In genomic region chr16:22934786-22935185, GRCh38 we compare ENCODE assay signal across 37 cellular contexts.
"Had no signal": no experiment of that assay in that cellular context is flagged by ENCODE, and none has a peak within 500 bp of the region (broad histone marks: within the 10 kb centered on the region; RNA-seq: fewer than 3 reads in every experiment).

No MANE protein-coding gene starts in this region.

- H3K4me2 ChIP-seq: PC-9 had no signal

- H3K4me1 ChIP-seq: colonic mucosa had no signal

- FAIRE-seq: RCC 7860 had no signal

- H3K4me3 ChIP-seq: cardiac muscle cell, colonic mucosa, PC-9 had no signal

- H3K9me3 ChIP-seq: colonic mucosa had no signal

- DNase-seq: activated CD4-positive, alpha-beta T cell treated with anti-CD3 and anti-CD28 coated beads for 1 hour; activated CD4-positive, alpha-beta T cell treated with anti-CD3 and anti-CD28 coated beads for 48 hours; activated CD4-positive, alpha-beta T cell treated with anti-CD3 and anti-CD28 coated beads, Interleukin-2, amount 50 U/mL, for 4 hours; activated CD4-positive, CD25-positive, alpha-beta regulatory T cell; activated CD8-positive, alpha-beta T cell treated with anti-CD3 and anti-CD28 coated beads for 36 hours; activated effector memory CD4-positive, alpha-beta T cell treated with anti-CD3 and anti-CD28 coated beads, Interleukin-2, amount 50 U/mL, for 16 hours; activated naive CD4-positive, alpha-beta T cell; activated naive CD4-positive, alpha-beta T cell treated with anti-CD3 and anti-CD28 coated beads, Interleukin-2, amount 50 U/mL, for 16 hours; activated naive CD8-positive, alpha-beta T cell treated with anti-CD3 and anti-CD28 coated beads for 36 hours; activated T-cell treated with anti-CD3 and anti-CD28 coated beads, Interleukin-2, amount 50 U/mL, for 1 hour; activated T-cell treated with anti-CD3 and anti-CD28 coated beads, Interleukin-2, amount 50 U/mL, for 72 hours; amniotic stem cell; aorta; brain microvascular endothelial cell; colonic mucosa; NCI-H1048; NCI-H1105 treated with DMSO at 0.1 percent for 48 hours; NCI-H1436; NCI-H1694; NCI-H1930; NCI-H2081 treated with DMSO at 0.1 percent for 48 hours; NCI-H345; NCI-H524 treated with DMSO at 0.1 percent for 48 hours; NCI-H748 treated with DMSO at 0.1 percent for 48 hours; NK-92 treated with Interleukin-12 subunit alpha and Interleukin-12 subunit beta, amount 100 ng/mL, for 24 hours; PC-9; SIG-M5; T-cell; T-helper 2 cell; T-helper 9 cell; WERI-Rb-1 had no signal

- H2AFZ ChIP-seq: PC-9 had no signal

- ATAC-seq: activated CD8-positive, alpha-beta T cell treated with anti-CD3 and anti-CD28 coated beads for 36 hours; activated T-cell treated with anti-CD3 and anti-CD28 coated beads, Interleukin-2, amount 50 U/mL, for 72 hours; activated T-helper 17 cell treated with anti-CD3 and anti-CD28 coated beads, Interleukin-2, amount 50 U/mL, for 72 hours; Right ventricle myocardium inferior; SK-N-SH treated with all-trans-retinoic acid at 6 μM for 48 hours; T-cell had no signal

- H3K27me3 ChIP-seq: brain microvascular endothelial cell, colonic mucosa had no signal

- H3K36me3 ChIP-seq: brain microvascular endothelial cell, cardiac muscle cell, colonic mucosa, WERI-Rb-1 had no signal

- H3K27ac ChIP-seq: brain microvascular endothelial cell, cardiac muscle cell, colonic mucosa, PC-9, RWPE1, WERI-Rb-1 had no signal
